Comparison of ENCODE assay signal across 8 cellular contexts in the genomic region with DNA sequence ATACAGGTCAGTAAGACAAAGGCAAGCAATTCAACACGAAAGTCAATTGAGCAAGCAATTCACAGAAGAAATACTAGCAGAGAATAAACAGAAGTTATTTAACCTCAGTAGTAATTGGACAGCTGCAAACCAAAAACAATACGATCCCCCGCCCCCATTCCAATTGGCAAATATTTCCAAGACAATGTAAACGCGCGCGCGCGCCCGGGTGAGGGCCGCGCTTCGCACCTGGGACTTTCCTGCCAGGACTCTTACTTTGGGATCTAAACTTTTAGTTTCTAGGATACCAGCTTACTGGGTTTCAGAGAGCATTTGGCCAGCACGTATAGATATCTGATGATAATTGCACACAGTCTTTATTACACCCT. TPM values are rescaled to one million over a fixed set of nuclear protein-coding genes. Genes with fewer than 3 reads are reported as not detected.
DNase-seq lines count a peak whose midpoint lies in the region; ATAC-seq, FAIRE-seq and TF ChIP-seq lines count a peak whose summit lies in the region.

No MANE protein-coding gene starts in this region.

- H3K4me1 ChIP-seq in mucosa of stomach (ENCODE audit: control insufficient read depth, insufficient read depth, low read length) (peaks cover 8% of the 10 kb centered on the region), aorta (ENCODE audit: control insufficient read depth in 1 of 2, insufficient read depth in 2 of 2, low read length in 2 of 2) (peaks cover 0 to 3% of the 10 kb centered on the region in 2 donors)

- peak overlapping the region; percentile 86 for H3K9ac ChIP-seq in mucosa of stomach (ENCODE audit: low read length)

- H3K36me3 ChIP-seq in mucosa of stomach (ENCODE audit: control insufficient read depth, insufficient read depth, low read length) (peaks cover 5% of the 10 kb centered on the region), aorta (ENCODE audit: control insufficient read depth in 1 of 2, insufficient read depth in 2 of 2, low read length in 1 of 2) (peaks cover 0 to 3% of the 10 kb centered on the region in 2 donors)

- WGBS in aorta, 2 donors: 3 to 7% methylated on average over 14 of the region's 14 CpGs

- H3K4me3 ChIP-seq in HL-60 (replicated peaks; ENCODE audit: insufficient read depth, low read length) (peak overlapping the region; percentile 62), mucosa of stomach (ENCODE audit: low read length) (peak overlapping the region; percentile 89), aorta (ENCODE audit: low read length in 2 of 2) (peak overlapping the region; percentile 64 to 73)

- in situ Hi-C loops in KBM-7 (cut with MboI; ENCODE audit: low pct_unique_long_range_greater_than_20kb, low sequenced_read_pairs): no loop called here

- H3K27me3 ChIP-seq in HL-60 (ENCODE audit: insufficient read depth, poor library complexity, severe bottlenecking): no peaks in the 10 kb centered on the region
- H3K27me3 ChIP-seq in mucosa of stomach (ENCODE audit: control insufficient read depth, insufficient read depth, low read length): no peaks in the 10 kb centered on the region
- no peaks in the 10 kb centered on the region for H3K27me3 ChIP-seq in aorta (ENCODE audit: control insufficient read depth in 1 of 2, insufficient read depth in 2 of 2, low read length in 1 of 2)

- peak; percentile 85 for DNase-seq in COR-L47 (lab: John Stamatoyannopoulos, UW)
- peak in 1 of 2 experiments; percentile 35 for DNase-seq in HL-60 (ENCODE audit: low read depth in 1 of 2, low spot score in 1 of 2)
- peak; percentile 51 for DNase-seq in SHP77 treated with DMSO at 0.1 percent for 48 hours (lab: John Stamatoyannopoulos, UW)
- no peak for DNase-seq in aorta
- DNase-seq in KBM-7: no peak

- H3K27ac ChIP-seq in HL-60 (replicated peaks): peak overlapping the region; percentile 67
- peak overlapping the region in 1 of 2 donors; percentile 58 for H3K27ac ChIP-seq in aorta (ENCODE audit: low read depth in 1 of 2, low read length in 2 of 2)

- no peak for ATAC-seq in aorta (ENCODE audit: low FRiP score)
- no peak for ATAC-seq in GM21737 (IDR thresholded peaks at IDR 0.05; ENCODE audit: unreplicated experiment)

- FAIRE-seq in endometrium (lab: Jason Lieb, UNC): peak; percentile 50

- no peaks in the 10 kb centered on the region for H3K9me3 ChIP-seq in mucosa of stomach (ENCODE audit: control insufficient read depth, low read length)
- no peaks in the 10 kb centered on the region for H3K9me3 ChIP-seq in aorta (ENCODE audit: control insufficient read depth, low read length)

- TF ChIP-seq CTCF in HL-60 (IDR thresholded peaks at IDR 0.05; ENCODE audit: insufficient read depth, low read length): no peak

- intact Hi-C loops in aorta (cut with DNase I): loop anchor here in 1 of 2 donors (10.0 kb wide), 1 partner anchor 516 kb away; a partner anchor contains a TSS

RNA-seq across cellular contexts. Expression of a gene that starts 8.5 kb away (rescaled TPM):
- total RNA-seq in aorta: 10 to 100 TPM; 35.4 to 51.9 TPM
- polyA plus RNA-seq in aorta: 10 to 100 TPM; 26.8 to 27.9 TPM

Comparison
In these comparisons a context has a peak if more than half of its experiments do, and no peak if none do; other contexts are left out.
1. DNase-seq: peak in COR-L47 (single experiment) and SHP77 treated with DMSO at 0.1 percent for 48 hours (single experiment); none in aorta (0 of 2) and KBM-7 (single experiment).
2. Peak in every context shown above with its lines, with median percentiles within 50 percentile points of each other: H3K4me3 ChIP-seq.